Comparison of ENCODE assay signal across 1 cellular context in genomic region chr15:43361313-43361903, GRCh38.
TF ChIP-seq lines count a peak whose summit lies in the region.

No MANE protein-coding gene starts in this region.

TF ChIP-seq in HCT116, 20 proteins besides CTCF, POLR2A, EP300 and RAD21:
- TF ChIP-seq SIN3A (IDR thresholded peaks at IDR 0.05; ENCODE audit: low read depth) (no peak), CBX3 (IDR thresholded peaks at IDR 0.05; ENCODE audit: low read depth) (0 out of 2 replicates have a peak, but pooled peaks have one; percentile 50)
